In the genomic region with DNA sequence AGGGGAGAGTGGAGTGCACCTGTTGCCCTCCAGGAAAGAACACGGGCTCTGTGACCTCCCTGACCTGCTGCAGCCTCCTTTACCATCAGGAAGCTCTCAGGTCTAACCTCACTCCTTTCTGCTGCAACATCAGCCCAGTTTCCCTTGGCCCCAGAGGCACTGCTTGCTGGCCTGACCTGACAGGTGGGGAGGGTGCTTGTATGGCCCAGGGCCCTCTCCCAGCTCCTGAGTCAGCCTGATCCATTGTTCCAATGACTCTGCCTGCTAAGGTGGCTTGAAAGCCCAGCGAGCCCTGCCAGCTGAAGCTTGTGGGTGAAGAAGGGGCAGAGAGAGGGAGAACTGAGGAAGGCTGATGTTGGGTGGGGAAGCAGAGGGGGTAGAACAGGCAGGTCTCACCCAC, we compare ENCODE assay signal across 1 cellular context.
TF ChIP-seq lines count a peak whose summit lies in the region.

No MANE protein-coding gene starts in this region.

TF ChIP-seq in IMR-90, 13 proteins besides CTCF, POLR2A, EP300 and RAD21:
- no peak for TF ChIP-seq MXI1 (IDR thresholded peaks at IDR 0.05; ENCODE audit: borderline replicate concordance, low read depth, low read length)
- no peak for TF ChIP-seq FOS (IDR thresholded peaks at IDR 0.05; ENCODE audit: low read depth, low read length)
- TF ChIP-seq RFX5 (IDR thresholded peaks at IDR 0.05; ENCODE audit: low read depth, low read length), result no peak
- TF ChIP-seq CEBPB (IDR thresholded peaks at IDR 0.05; ENCODE audit: low read depth, low read length), result no peak
- TF ChIP-seq SMC3 (IDR thresholded peaks at IDR 0.05; ENCODE audit: low read depth, low read length), result no peak
- no peak for TF ChIP-seq RCOR1 (IDR thresholded peaks at IDR 0.05; ENCODE audit: insufficient replicate concordance, low read length)
- no peak for TF ChIP-seq MAFK (IDR thresholded peaks at IDR 0.05; ENCODE audit: low read depth, low read length)
- TF ChIP-seq, protein P1, sequence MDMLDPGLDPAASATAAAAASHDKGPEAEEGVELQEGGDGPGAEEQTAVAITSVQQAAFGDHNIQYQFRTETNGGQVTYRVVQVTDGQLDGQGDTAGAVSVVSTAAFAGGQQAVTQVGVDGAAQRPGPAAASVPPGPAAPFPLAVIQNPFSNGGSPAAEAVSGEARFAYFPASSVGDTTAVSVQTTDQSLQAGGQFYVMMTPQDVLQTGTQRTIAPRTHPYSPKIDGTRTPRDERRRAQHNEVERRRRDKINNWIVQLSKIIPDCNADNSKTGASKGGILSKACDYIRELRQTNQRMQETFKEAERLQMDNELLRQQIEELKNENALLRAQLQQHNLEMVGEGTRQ (IDR thresholded peaks at IDR 0.05; ENCODE audit: low read depth, low read length), result no peak
- no peak for TF ChIP-seq MAZ (IDR thresholded peaks at IDR 0.05; ENCODE audit: borderline replicate concordance, low read depth, low read length)
- TF ChIP-seq CHD1 (IDR thresholded peaks at IDR 0.05; ENCODE audit: low read depth, low read length), result no peak
- no peak for TF ChIP-seq BHLHE40 (IDR thresholded peaks at IDR 0.05; ENCODE audit: low read depth, low read length)
- TF ChIP-seq NFE2L2 (IDR thresholded peaks at IDR 0.05; ENCODE audit: low read depth, low read length), result no peak
- TF ChIP-seq, protein P2, sequence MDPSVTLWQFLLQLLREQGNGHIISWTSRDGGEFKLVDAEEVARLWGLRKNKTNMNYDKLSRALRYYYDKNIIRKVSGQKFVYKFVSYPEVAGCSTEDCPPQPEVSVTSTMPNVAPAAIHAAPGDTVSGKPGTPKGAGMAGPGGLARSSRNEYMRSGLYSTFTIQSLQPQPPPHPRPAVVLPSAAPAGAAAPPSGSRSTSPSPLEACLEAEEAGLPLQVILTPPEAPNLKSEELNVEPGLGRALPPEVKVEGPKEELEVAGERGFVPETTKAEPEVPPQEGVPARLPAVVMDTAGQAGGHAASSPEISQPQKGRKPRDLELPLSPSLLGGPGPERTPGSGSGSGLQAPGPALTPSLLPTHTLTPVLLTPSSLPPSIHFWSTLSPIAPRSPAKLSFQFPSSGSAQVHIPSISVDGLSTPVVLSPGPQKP (IDR thresholded peaks at IDR 0.05; ENCODE audit: borderline replicate concordance, low read depth, low read length), result no peak
